24 cellular contexts compared by ENCODE assay signal in genomic region chr2:59827677-59828076, GRCh38.
"Had no signal": no experiment of that assay in that cellular context is flagged by ENCODE, and none has a peak within 500 bp of the region (broad histone marks: within the 10 kb centered on the region; RNA-seq: fewer than 3 reads in every experiment).

No MANE protein-coding gene starts in this region.

- ATAC-seq: psoas muscle; right cardiac atrium; right lobe of liver; stimulated activated effector memory CD8-positive, alpha-beta T cell treated with anti-CD3 and anti-CD28 coated beads, Interleukin-12 subunit alpha, Interleukin-12 subunit beta, amount 100 ng/mL, for 72 hours; stimulated activated naive B cell treated with anti-CD40 and anti-IgM and Interleukin-4, amounts not matched to agents 10 μg/mL and 1 μg/mL and 100 μg/mL, for 72 hours had no signal

- H3K36me3 ChIP-seq: neural progenitor cell, ovary, right lobe of liver, sigmoid colon, stomach, thoracic aorta, thyroid gland, tibial nerve, upper lobe of left lung, vagina had no signal

- H3K4me3 ChIP-seq: neural progenitor cell, ovary, psoas muscle, right lobe of liver, sigmoid colon, stomach, thoracic aorta, thyroid gland, tibial nerve, upper lobe of left lung, vagina had no signal

- H3K9me3 ChIP-seq: ovary, psoas muscle, right lobe of liver, sigmoid colon, stomach, thoracic aorta, thyroid gland, tibial nerve, upper lobe of left lung, vagina had no signal

- H3K27ac ChIP-seq: neural progenitor cell, ovary, parathyroid adenoma, psoas muscle, right lobe of liver, sigmoid colon, stomach, thoracic aorta, thyroid gland, tibial nerve, upper lobe of left lung, vagina had no signal

- DNase-seq: occipital lobe; ovary; posterior cingulate gyrus; psoas muscle; right cardiac atrium; right lobe of liver; sigmoid colon; small intestine; stimulated activated CD4-positive, alpha-beta T cell treated with anti-CD3 and anti-CD28 coated beads, Interleukin-15, amount 100 ng/mL, for 24 hours; stimulated activated CD4-positive, alpha-beta T cell treated with anti-CD3 and anti-CD28 coated beads, Interleukin-2, amount 100 ng/mL, for 24 hours; stimulated activated CD4-positive, alpha-beta T cell treated with anti-CD3 and anti-CD28 coated beads, Interleukin-2, amount 100 ng/mL, for 48 hours; stimulated activated CD4-positive, alpha-beta T cell treated with anti-CD3 and anti-CD28 coated beads, Interleukin-4, amount 100 ng/mL, for 24 hours; stimulated activated naive B cell treated with anti-CD40 and anti-IgM and Interleukin-4, amounts not matched to agents 10 μg/mL and 1 μg/mL and 100 μg/mL, for 72 hours; stimulated activated naive CD4-positive, alpha-beta T cell treated with Interleukin-2 at 50 U/mL for 16 hours; stomach; thyroid gland; trophoblast cell; upper lobe of left lung had no signal

- H3K4me1 ChIP-seq: neural progenitor cell, parathyroid adenoma, psoas muscle, right lobe of liver, sigmoid colon, stomach, thyroid gland, tibial nerve, upper lobe of left lung, vagina had no signal
